Comparison of ENCODE assay signal across 8 cellular contexts in the genomic region with DNA sequence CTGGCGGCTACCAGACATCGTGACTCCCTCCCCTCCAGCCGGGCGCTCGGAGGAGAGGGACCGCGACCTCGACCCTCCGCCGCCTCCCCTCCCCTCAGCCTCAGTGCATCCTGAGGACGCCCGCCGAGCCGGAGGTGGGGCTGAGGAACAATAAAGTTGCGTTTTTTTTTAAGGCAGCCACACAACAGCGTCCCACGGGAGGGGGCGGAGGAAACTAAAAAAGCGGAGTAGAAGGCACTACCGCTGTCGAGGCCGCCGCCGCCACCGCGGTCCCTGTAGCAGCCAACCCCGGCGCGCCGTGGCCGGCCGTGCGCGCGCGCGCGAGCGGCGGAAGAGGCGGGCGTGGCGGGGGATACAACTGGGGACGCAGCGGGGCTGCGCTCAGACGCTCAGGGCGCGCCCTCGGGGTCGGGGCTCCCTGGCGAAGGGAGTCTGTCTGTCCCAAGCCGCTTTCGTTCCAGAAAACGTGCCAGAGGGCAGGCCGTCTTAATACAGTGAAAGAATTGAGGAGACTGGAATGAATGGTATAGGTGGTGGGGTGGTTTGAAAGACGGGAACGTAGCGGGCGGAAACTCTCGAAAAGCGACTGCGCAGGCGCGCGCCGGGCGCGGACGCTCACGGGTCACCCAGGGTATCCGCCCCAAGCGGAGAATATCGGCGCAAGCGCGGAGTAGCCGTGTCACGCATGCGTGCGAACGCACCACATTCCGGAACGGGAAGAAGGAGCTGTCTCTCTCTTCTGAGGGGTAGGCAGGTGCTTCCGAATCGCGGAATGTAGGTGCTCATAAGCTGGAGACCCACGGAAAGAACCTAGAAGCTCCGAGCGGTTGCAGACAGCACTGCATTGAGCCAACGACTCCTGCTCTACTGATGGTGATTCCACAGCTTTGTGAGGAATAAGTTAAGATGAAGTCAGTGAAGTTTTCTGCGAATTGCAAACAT. TPM values are rescaled to one million over a fixed set of nuclear protein-coding genes. Genes with fewer than 3 reads are reported as not detected.
DNase-seq lines count a peak whose midpoint lies in the region; TF ChIP-seq lines count a peak whose summit lies in the region.

A gene (minus strand): TSS at position 326 of the 942 bp plus-strand sequence. CDS start 308 bp downstream, at position 18.

- H3K36me3 ChIP-seq in MG63 (no peaks in the 10 kb centered on the region; the same call in 1 of the 2 replicates), neural cell (ENCODE audit: insufficient read depth, low read length) (no peaks in the 10 kb centered on the region), stomach (no peaks in the 10 kb centered on the region)

- no peaks in the 10 kb centered on the region; a peak in 1 of 5 replicates for H3K9me3 Mint-ChIP-seq in H9

- H3F3A ChIP-seq in neural cell (ENCODE audit: insufficient read depth, low read length, poor library complexity, severe bottlenecking), result peaks cover 3% of the 10 kb centered on the region

- no peak within 1 kb of the TSS for H3K23ac ChIP-seq in H9 (ENCODE audit: insufficient read length, low read depth, low read length)

- peak; percentile 73 for TF ChIP-seq EP300 in neural cell (conservative IDR thresholded peaks at IDR 0.05; ENCODE audit: poor library complexity, severe bottlenecking)
- TF ChIP-seq EP300 in stomach (IDR thresholded peaks at IDR 0.05), result no peak

- no peaks in the 10 kb centered on the region for H3K9me2 ChIP-seq in neural cell (ENCODE audit: insufficient read depth, low read length)

- H3K4me2 ChIP-seq in H9 (ENCODE audit: insufficient read depth, insufficient read length, low read length) (peak within 1 kb of the TSS; percentile 48), neural cell (ENCODE audit: low read length) (peak within 1 kb of the TSS; percentile 91)

- intact Hi-C loops in stomach (cut with DNase I; ENCODE audit: low total_unique reads), result no loop called here

- no peaks in the 10 kb centered on the region for H3K27me3 ChIP-seq in H9 (ENCODE audit: insufficient read depth, low read length)
- no peaks in the 10 kb centered on the region for H3K27me3 ChIP-seq in MG63
- H3K27me3 ChIP-seq in neural cell (ENCODE audit: insufficient read depth, low read depth, low read length), result no peaks in the 10 kb centered on the region
- no peaks in the 10 kb centered on the region for H3K27me3 ChIP-seq in stomach

- no peak within 1 kb of the TSS for H4K91ac ChIP-seq in H9 (ENCODE audit: insufficient read length, low read depth, low read length)

- H2BK20ac ChIP-seq in H9 (ENCODE audit: low read depth, low read length, poor library complexity, severe bottlenecking), result no peak within 1 kb of the TSS

- H3K27ac ChIP-seq in H9 (ENCODE audit: insufficient read length, low read depth, low read length) (no peak within 1 kb of the TSS), neural cell (ENCODE audit: low read length) (peak within 1 kb of the TSS; percentile 90), stomach (peak within 1 kb of the TSS; percentile 97 to 98 (median 98))

- no peak within 1 kb of the TSS for H2BK120ac ChIP-seq in H9 (ENCODE audit: low read depth, low read length, poor library complexity, severe bottlenecking)

- no peak within 1 kb of the TSS for H2BK12ac ChIP-seq in H9 (ENCODE audit: insufficient read length, low read depth, low read length)

- H4K20me1 ChIP-seq in H9 (ENCODE audit: control insufficient read depth, insufficient read depth, insufficient read length) (no peaks in the 10 kb centered on the region), neural cell (ENCODE audit: insufficient read depth) (no peaks in the 10 kb centered on the region)

- H3K9ac ChIP-seq in H9 (ENCODE audit: extremely low read depth, insufficient read length, low read length), result peak within 1 kb of the TSS; percentile 81
- peak within 1 kb of the TSS; percentile 92 for H3K9ac ChIP-seq in neural cell (ENCODE audit: low read length)

- H4K5ac ChIP-seq in H9 (ENCODE audit: insufficient read length, low read depth, low read length), result no peak within 1 kb of the TSS

- H2AK5ac ChIP-seq in H9 (ENCODE audit: insufficient read length, low read length), result no peak within 1 kb of the TSS

- no peak within 1 kb of the TSS for H3K4ac ChIP-seq in H9 (ENCODE audit: low read depth, low read length)

- H3K27ac Mint-ChIP-seq in H9, result peak within 1 kb of the TSS; percentile 98

- no peak for TF ChIP-seq POLR2A in stomach (IDR thresholded peaks at IDR 0.05)

- H3K27me3 Mint-ChIP-seq in H9 (ENCODE audit: low read depth), result no peaks in the 10 kb centered on the region; the same call in 1 of the 2 replicates

- peaks cover 26% of the 10 kb centered on the region; the same call in 1 of the 2 replicates for H3K79me2 ChIP-seq in H9 (ENCODE audit: insufficient read depth, low read length)
- peaks cover 39% of the 10 kb centered on the region for H3K79me2 ChIP-seq in neural cell (replicated peaks; ENCODE audit: insufficient read depth, low read length)

- no peaks in the 10 kb centered on the region for H3K4me1 ChIP-seq in H9 (ENCODE audit: insufficient read depth, low read length)
- peaks cover 23 to 67% (median 33%) of the 10 kb centered on the region in 4 donors for H3K4me1 ChIP-seq in stomach

- TF ChIP-seq CTCF in H9 (conservative IDR thresholded peaks at IDR 0.05) (no peak; the same call in 2 of the 3 replicates), neural cell (IDR thresholded peaks at IDR 0.05; ENCODE audit: poor library complexity, severe bottlenecking) (peak; percentile 51), stomach (IDR thresholded peaks at IDR 0.05) (peak in 2 of 7 experiments; percentile 29 to 37)

- peak within 1 kb of the TSS; percentile 95 to 99 for H3K4me3 Mint-ChIP-seq in H9

- peak within 1 kb of the TSS; percentile 89 for H3K14ac ChIP-seq in H9 (ENCODE audit: insufficient read depth, low read length)

- H2AFZ ChIP-seq in H9 (ENCODE audit: low read length) (no peak within 1 kb of the TSS), neural cell (ENCODE audit: low read depth, low read length) (peak within 1 kb of the TSS; percentile 67)

- no peaks in the 10 kb centered on the region for H3K23me2 ChIP-seq in H9 (ENCODE audit: insufficient read length, low read depth, low read length, poor library complexity, severe bottlenecking)

- WGBS in H9 (ENCODE audit: extremely low coverage, insufficient read length, low lambda C conversion rate), result no CpG with 5 or more reads among the region's 92 CpGs
- WGBS in stomach, 5 donors, result 0 to 1% (median 0%) methylated on average over 38 to 92 of the region's 92 CpGs

- no peak within 1 kb of the TSS for H2BK15ac ChIP-seq in H9 (ENCODE audit: low read depth, low read length)

- in situ Hi-C loops in G401 (cut with HindIII; ENCODE audit: low sequenced_read_pairs), result no loop called here

- H3K9me3 ChIP-seq in H9 (ENCODE audit: control insufficient read depth, low read depth, low read length), result no peaks in the 10 kb centered on the region
- no peaks in the 10 kb centered on the region for H3K9me3 ChIP-seq in MG63
- H3K9me3 ChIP-seq in neural cell (ENCODE audit: low read length), result no peaks in the 10 kb centered on the region
- H3K9me3 ChIP-seq in stomach, result no peaks in the 10 kb centered on the region

- no peak within 1 kb of the TSS for H4K8ac ChIP-seq in H9 (replicated peaks; ENCODE audit: insufficient read length, low read depth, low read length)

- H3K79me1 ChIP-seq in H9 (ENCODE audit: insufficient read depth, low read depth, low read length, poor library complexity, severe bottlenecking), result no peaks in the 10 kb centered on the region

- peak; percentile 95 for DNase-seq in G401 (ENCODE audit: low spot score)
- DNase-seq in H9, result peak; percentile 97
- DNase-seq in MG63, result peak; percentile 96
- peak; percentile 83 for DNase-seq in SHP77 treated with DMSO at 0.1 percent for 48 hours (lab: John Stamatoyannopoulos, UW)
- peak; percentile 99 for DNase-seq in activated effector memory CD4-positive, alpha-beta T cell treated with anti-CD3 and anti-CD28 coated beads, Interleukin-2, amount 50 U/mL, for 16 hours
- peak; percentile 87 for DNase-seq in fibroblast of the conjunctiva (ENCODE audit: low read depth)
- DNase-seq in stomach, result peak; percentile 98

- TF ChIP-seq RAD21 in neural cell (conservative IDR thresholded peaks at IDR 0.05), result no peak

- peak within 1 kb of the TSS; percentile 63 for H3K18ac ChIP-seq in H9 (ENCODE audit: insufficient read length, low read depth, low read length)

- H3K36me3 Mint-ChIP-seq in H9 (ENCODE audit: insufficient read depth in 1 of 3, low read depth in 3 of 3), result peaks cover 0 to 3% (median 0%) of the 10 kb centered on the region in 3 experiments; a peak in 2 of 7 replicates

- no peak within 1 kb of the TSS for H3T11ph ChIP-seq in H9 (ENCODE audit: low read length)

- H3K4me3 ChIP-seq in MG63, result peak within 1 kb of the TSS; percentile 87
- peak within 1 kb of the TSS; percentile 69 for H3K4me3 ChIP-seq in neural cell (ENCODE audit: low read length)
- peak within 1 kb of the TSS; percentile 73 to 86 (median 82) for H3K4me3 ChIP-seq in stomach

- H3K4me1 Mint-ChIP-seq in H9, result peaks cover 19 to 28% of the 10 kb centered on the region in 2 experiments

- no peak within 1 kb of the TSS for H3K56ac ChIP-seq in H9 (ENCODE audit: insufficient read length, low read depth, low read length)

- peak within 1 kb of the TSS; percentile 32 for H2BK5ac ChIP-seq in H9 (ENCODE audit: insufficient read length, low read length)

TF ChIP-seq in neural cell, 6 proteins besides CTCF, POLR2A, EP300 and RAD21 (continues in another document):
- TF ChIP-seq EZH2 (IDR thresholded peaks at IDR 0.05; ENCODE audit: borderline replicate concordance, insufficient read depth, low read length, poor library complexity, severe bottlenecking) (no peak), POLR2AphosphoS5 (IDR thresholded peaks at IDR 0.05) (peak; percentile 81), SMC3 (conservative IDR thresholded peaks at IDR 0.05; ENCODE audit: poor library complexity) (no peak)

RNA-seq across cellular contexts. Expression of the gene that starts here (rescaled TPM):
- 70.4 and 104 TPM in 2 replicates for total RNA-seq in G401 (2014; rRNA removed; shearing (Covaris generic))
- total RNA-seq in H9 (2021), result 41.3 and 44.6 TPM in 2 replicates
- total RNA-seq in MG63 (2014; rRNA removed; shearing (Covaris generic); ENCODE audit: low replicate concordance), result 65.4 and 84.8 TPM in 2 replicates
- polyA plus RNA-seq in neural cell, result 71.9 and 72.3 TPM in 2 replicates
- 156 and 161 TPM in 2 replicates for polyA minus RNA-seq in neural cell
- total RNA-seq in stomach, result 100 to 1,000 TPM in 1 of 5 donors, 10 to 100 TPM in 4; 37.3 to 127 (median 63.7) TPM
- polyA plus RNA-seq in stomach, result 10 to 100 TPM; 36.2 to 48.9 (median 42.7) TPM
